ENCODE assay signal across 2 cellular contexts in the genomic region with DNA sequence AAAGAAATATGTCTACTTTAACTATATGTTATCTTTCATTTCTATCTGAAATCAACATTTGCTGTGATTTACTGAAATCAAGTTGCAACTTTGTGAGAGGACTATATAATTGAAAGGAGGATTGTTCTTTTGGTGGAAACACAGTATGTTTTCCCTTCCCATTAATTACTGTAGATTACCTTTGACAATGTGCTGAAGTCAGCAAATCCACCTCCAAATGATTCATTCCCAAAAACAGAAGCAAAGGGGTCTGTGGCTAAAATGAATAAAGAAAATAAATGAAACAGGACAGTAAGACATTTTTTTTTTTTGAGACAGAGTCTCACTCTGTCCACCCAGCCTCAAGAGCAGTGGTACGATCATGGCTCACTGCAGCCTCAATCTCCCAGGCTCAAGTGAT.
TF ChIP-seq lines count a peak whose summit lies in the region.

No MANE protein-coding gene starts in this region.

TF ChIP-seq in HepG2, 621 proteins besides CTCF, POLR2A, EP300 and RAD21:
- TF ChIP-seq MAFK (conservative IDR thresholded peaks at IDR 0.05 in 1 of 2, IDR thresholded peaks at IDR 0.05 in 1 of 2; ENCODE audit: low read length in 2 of 2) = peak; percentile 91 to 97
- peak; percentile 93 for TF ChIP-seq MAFF (IDR thresholded peaks at IDR 0.05; ENCODE audit: low read depth, low read length)
- TF ChIP-seq ZNF232 (CRISPR knock-in tag; IDR thresholded peaks at IDR 0.05; ENCODE audit: borderline replicate concordance) = no peak

TF ChIP-seq in IMR-90, 13 proteins besides CTCF, POLR2A, EP300 and RAD21:
- peak; percentile 95 for TF ChIP-seq MAFK (IDR thresholded peaks at IDR 0.05; ENCODE audit: low read depth, low read length)
- TF ChIP-seq RCOR1 (IDR thresholded peaks at IDR 0.05; ENCODE audit: insufficient replicate concordance, low read length) = no peak
TF ChIP-seq in IMR-90: peak in this region for 1.
